ENCODE assay signal across 1 cellular context in genomic region chr16:71808593-71809449, GRCh38.
A peak's percentile ranks its signal among the peaks of the same experiment; 100 is the strongest.
TF ChIP-seq lines count a peak whose summit lies in the region.

TSS of gene AP1G1 (minus strand) at chr16:71808834. CDS start at chr16:71789479, 19,355 bp downstream.

TF ChIP-seq in HepG2, 621 proteins besides CTCF, POLR2A, EP300 and RAD21 (continued from another document and continues in another):
- TF ChIP-seq REST (IDR thresholded peaks at IDR 0.05; ENCODE audit: borderline replicate concordance in 1 of 2, low read depth in 1 of 2, low read length in 2 of 2): peak in 1 of 2 experiments; percentile 24; a peak in 1 of 4 replicates
- no peak for TF ChIP-seq PAWR (CRISPR knock-in tag; IDR thresholded peaks at IDR 0.05; ENCODE audit: borderline replicate concordance)
- peak; percentile 93 for TF ChIP-seq ZNF776 (CRISPR knock-in tag; IDR thresholded peaks at IDR 0.05)
- TF ChIP-seq ETV6 (CRISPR knock-in tag; conservative IDR thresholded peaks at IDR 0.05): peak; percentile 90
- TF ChIP-seq ZNF558 (CRISPR knock-in tag; IDR thresholded peaks at IDR 0.05; ENCODE audit: borderline replicate concordance): peak; percentile 82; the same call in 1 of the 2 replicates
- TF ChIP-seq ATF7 (IDR thresholded peaks at IDR 0.05): peak; percentile 39; the same call in 1 of the 2 replicates
- peak; percentile 70; the same call in 1 of the 2 replicates for TF ChIP-seq ATF7 (CRISPR knock-in tag; IDR thresholded peaks at IDR 0.05)
- peak; percentile 93 for TF ChIP-seq TGIF2 (CRISPR knock-in tag; IDR thresholded peaks at IDR 0.05)
- TF ChIP-seq ZNF234 (CRISPR knock-in tag; conservative IDR thresholded peaks at IDR 0.05): no peak
- no peak for TF ChIP-seq SMARCE1 (IDR thresholded peaks at IDR 0.05; ENCODE audit: borderline replicate concordance)
- peak; percentile 49; the same call in 1 of the 2 replicates for TF ChIP-seq NFE2L2 (IDR thresholded peaks at IDR 0.05; ENCODE audit: low read length)
- TF ChIP-seq CAMTA2 (CRISPR knock-in tag; IDR thresholded peaks at IDR 0.05; ENCODE audit: borderline replicate concordance): peak; percentile 60; the same call in 1 of the 2 replicates
- peak; percentile 60; the same call in 1 of the 2 replicates for TF ChIP-seq ZNF362 (CRISPR knock-in tag; IDR thresholded peaks at IDR 0.05; ENCODE audit: borderline replicate concordance)
- TF ChIP-seq NAIF1 (CRISPR knock-in tag; IDR thresholded peaks at IDR 0.05; ENCODE audit: borderline replicate concordance): 0 out of 2 replicates have a peak, but pooled peaks have one; percentile 70
- peak; percentile 59; the same call in 1 of the 2 replicates for TF ChIP-seq TFDP1 (CRISPR knock-in tag; IDR thresholded peaks at IDR 0.05; ENCODE audit: borderline replicate concordance)
- TF ChIP-seq ZGPAT (CRISPR knock-in tag; IDR thresholded peaks at IDR 0.05): peak; percentile 97
- TF ChIP-seq PHF20 (CRISPR knock-in tag; IDR thresholded peaks at IDR 0.05): peak; percentile 98
- peak; percentile 65; the same call in 1 of the 2 replicates for TF ChIP-seq JUNB (CRISPR knock-in tag; IDR thresholded peaks at IDR 0.05; ENCODE audit: borderline replicate concordance)
- TF ChIP-seq IRF9 (CRISPR knock-in tag; IDR thresholded peaks at IDR 0.05; ENCODE audit: borderline replicate concordance): no peak
- TF ChIP-seq DZIP1 (CRISPR knock-in tag; IDR thresholded peaks at IDR 0.05): peak; percentile 51; the same call in 1 of the 2 replicates
- peak; percentile 93 for TF ChIP-seq CCAR2 (optimal IDR thresholded peaks at IDR 0.05; ENCODE audit: low read depth, low read length)
- no peak for TF ChIP-seq DDIT3 (CRISPR knock-in tag; IDR thresholded peaks at IDR 0.05)
- TF ChIP-seq ARNTL (CRISPR knock-in tag; IDR thresholded peaks at IDR 0.05): no peak; the same call in 1 of the 2 replicates
- peak; percentile 75 for TF ChIP-seq HNRNPLL (IDR thresholded peaks at IDR 0.05; ENCODE audit: low read depth, low read length, poor library complexity, severe bottlenecking)
- peak; percentile 99 for TF ChIP-seq ZHX1 (CRISPR knock-in tag; IDR thresholded peaks at IDR 0.05; ENCODE audit: low read depth)
- TF ChIP-seq ZMAT3 (CRISPR knock-in tag; conservative IDR thresholded peaks at IDR 0.05): peak; percentile 92
- TF ChIP-seq GLI4 (CRISPR knock-in tag; IDR thresholded peaks at IDR 0.05; ENCODE audit: borderline replicate concordance): no peak
- peak; percentile 25; the same call in 1 of the 2 replicates for TF ChIP-seq ZBTB20 (CRISPR knock-in tag; IDR thresholded peaks at IDR 0.05; ENCODE audit: borderline replicate concordance, low read depth)
- no peak for TF ChIP-seq ZNF207 (IDR thresholded peaks at IDR 0.05; ENCODE audit: borderline replicate concordance)
- peak; percentile 99 for TF ChIP-seq BRD4 (CRISPR knock-in tag; IDR thresholded peaks at IDR 0.05)
- TF ChIP-seq CEBPB (IDR thresholded peaks at IDR 0.05; ENCODE audit: borderline replicate concordance, low read depth, low read length): no peak
- TF ChIP-seq HIVEP1 (CRISPR knock-in tag; IDR thresholded peaks at IDR 0.05): peak; percentile 76; the same call in 1 of the 2 replicates
- no peak; the same call in 1 of the 2 replicates for TF ChIP-seq ZNF441 (CRISPR knock-in tag; IDR thresholded peaks at IDR 0.05; ENCODE audit: borderline replicate concordance)
- no peak for TF ChIP-seq SNAPC2 (CRISPR knock-in tag; IDR thresholded peaks at IDR 0.05)
- TF ChIP-seq SAFB2 (CRISPR knock-in tag; IDR thresholded peaks at IDR 0.05; ENCODE audit: borderline replicate concordance, low read depth): peak; percentile 66; the same call in 1 of the 2 replicates
- TF ChIP-seq THRA (CRISPR knock-in tag; IDR thresholded peaks at IDR 0.05; ENCODE audit: borderline replicate concordance): peak; percentile 56
- TF ChIP-seq TAF15 (IDR thresholded peaks at IDR 0.05; ENCODE audit: low read depth, low read length, poor library complexity, severe bottlenecking): no peak
- peak; percentile 78; the same call in 1 of the 2 replicates for TF ChIP-seq ZNF205 (CRISPR knock-in tag; IDR thresholded peaks at IDR 0.05)
- no peak for TF ChIP-seq FOXA1 (IDR thresholded peaks at IDR 0.05)
- TF ChIP-seq FOXA1 (CRISPR knock-in tag; IDR thresholded peaks at IDR 0.05): no peak
- peak; percentile 76 for TF ChIP-seq DR1 (CRISPR knock-in tag; IDR thresholded peaks at IDR 0.05)
- no peak for TF ChIP-seq PHB2 (IDR thresholded peaks at IDR 0.05; ENCODE audit: partially characterized antibody)
- peak; percentile 95 for TF ChIP-seq KDM5A (IDR thresholded peaks at IDR 0.05; ENCODE audit: borderline replicate concordance, low read length)
